Comparison of ENCODE assay signal across 17 cellular contexts in the genomic region with DNA sequence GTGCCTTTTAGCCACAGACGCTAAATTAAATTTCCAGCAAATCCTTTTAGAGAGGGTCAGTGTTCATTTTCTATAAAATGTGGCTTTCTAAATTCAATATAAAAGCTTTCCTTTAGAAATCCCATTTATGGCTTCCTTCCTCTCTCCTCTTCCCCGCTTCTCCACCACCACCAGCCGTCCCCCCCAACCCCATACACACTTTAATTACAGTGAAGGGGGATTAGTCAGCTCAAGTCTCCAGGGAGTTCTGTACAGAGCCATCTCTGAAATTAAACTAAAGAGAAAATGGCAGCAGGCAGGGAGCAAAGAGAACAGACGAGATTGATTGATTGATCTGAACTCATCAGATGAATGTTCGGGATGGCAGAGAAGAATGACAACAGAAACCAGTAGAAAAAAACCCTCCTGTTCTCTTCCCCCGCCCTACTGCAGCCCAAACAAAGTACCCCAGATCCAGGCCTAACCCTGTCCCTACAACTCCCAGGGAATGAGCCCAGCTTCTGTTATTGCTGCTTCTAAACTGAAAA.
A peak's percentile ranks its signal among the peaks of the same experiment; 100 is the strongest.
DNase-seq lines count a peak whose midpoint lies in the region; ATAC-seq and TF ChIP-seq lines count a peak whose summit lies in the region.
"Had no signal": no experiment of that assay in that cellular context is flagged by ENCODE, and none has a peak within 500 bp of the region (broad histone marks: within the 10 kb centered on the region; RNA-seq: fewer than 3 reads in every experiment).

No MANE protein-coding gene starts in this region.

- DNase-seq in A673 (ENCODE audit: low spot score) (peak; percentile 74), HAP-1 (ENCODE audit: low spot score in 2 of 2) (peak; percentile 48 to 55), NCI-H82 treated with DMSO at 0.1 percent for 48 hours (lab: John Stamatoyannopoulos, UW; ENCODE audit: unreplicated experiment) (peak; percentile 89), nephron progenitor cell (no peak), ovary (no peak), right lobe of liver (no peak), H7 (no peak)
- DNase-seq: CD8-positive, alpha-beta memory T cell; NCI-H1048; NCI-H1436; NCI-H446 treated with DMSO at 0.1 percent for 48 hours; PC-9 had no signal

- H3K4me1 ChIP-seq in A673 (ENCODE audit: insufficient read depth, low read length, poor library complexity, severe bottlenecking) (peaks cover 13% of the 10 kb centered on the region), HAP-1 (peaks cover 36% of the 10 kb centered on the region), ovary (ENCODE audit: insufficient read depth) (peaks cover 2% of the 10 kb centered on the region), right lobe of liver (peaks cover 0 to 7% (median 2%) of the 10 kb centered on the region in 4 donors)

- no TSS peak for BruUV-seq in A673 (replicated peaks; lab: Mats Ljungman, UMichigan)

- peak overlapping the region; percentile 17 for H3K27ac Mint-ChIP-seq in nephron progenitor cell
- H3K27ac Mint-ChIP-seq: CD8-positive, alpha-beta memory T cell had no signal

- peaks cover 28% of the 10 kb centered on the region for H3K36me3 Mint-ChIP-seq in nephron progenitor cell (ENCODE audit: low read depth)
- H3K36me3 Mint-ChIP-seq: CD8-positive, alpha-beta memory T cell had no signal

- H3K4me3 ChIP-seq in A673 (ENCODE audit: low read depth, low read length, poor library complexity, severe bottlenecking) = no peak overlapping the region
- H3K4me3 ChIP-seq in HAP-1 = no peak overlapping the region
- H3K4me3 ChIP-seq in ovary = no peak overlapping the region
- no peak overlapping the region for H3K4me3 ChIP-seq in right lobe of liver
- H3K4me3 ChIP-seq in H7 (ENCODE audit: insufficient read depth, low read depth, low read length) = no peak overlapping the region
- H3K4me3 ChIP-seq: A549; BLaER1 treated with 17β-estradiol and CSF1 and Interleukin-3, amounts not matched to agents 10 nM and 100 nM; PC-9 had no signal

- H3K4me3 Mint-ChIP-seq in nephron progenitor cell = peak overlapping the region; percentile 37
- H3K4me3 Mint-ChIP-seq: CD8-positive, alpha-beta memory T cell had no signal

- H3K9me3 Mint-ChIP-seq in nephron progenitor cell = no peaks in the 10 kb centered on the region
- H3K9me3 Mint-ChIP-seq: CD8-positive, alpha-beta memory T cell had no signal

- in situ Hi-C loops in HAP-1 (cut with MboI; ENCODE audit: low sequenced_read_pairs) = no loop called here

- ATAC-seq in HG02642 (IDR thresholded peaks at IDR 0.05; ENCODE audit: poor library complexity, unreplicated experiment) = no peak
- ATAC-seq in right lobe of liver = no peak
- ATAC-seq: A549 had no signal

- H3K9me3 ChIP-seq in A673 (ENCODE audit: low read depth, low read length, poor library complexity, severe bottlenecking) (no peaks in the 10 kb centered on the region), HAP-1 (no peaks in the 10 kb centered on the region), ovary (no peaks in the 10 kb centered on the region), right lobe of liver (no peaks in the 10 kb centered on the region)
- H3K9me3 ChIP-seq: A549; BLaER1 treated with 17β-estradiol and CSF1 and Interleukin-3, amounts not matched to agents 10 nM and 100 nM had no signal

- intact Hi-C loops in A673 (cut with micrococcal nuclease; ENCODE audit: unreplicated experiment) (loop anchor here (2.0 kb wide), 1 partner anchor 78 kb away; no protein-coding TSS in a partner anchor), ovary (cut with DNase I) (no loop called here), right lobe of liver (cut with DNase I) (no loop called here)

- no peak for TF ChIP-seq EP300 in ovary (IDR thresholded peaks at IDR 0.05)

- CTCF ChIA-PET in A673 (lab: Charles Lee) = interaction anchor here (0.7 kb wide), 1 partner anchor 207 kb away, joined by 5 read pairs; no protein-coding TSS in a partner anchor

- H3K27me3 ChIP-seq in A673 (replicated peaks; ENCODE audit: insufficient read depth, low read depth, low read length, poor library complexity) (peaks cover 78% of the 10 kb centered on the region), HAP-1 (ENCODE audit: low read depth) (no peaks in the 10 kb centered on the region), ovary (no peaks in the 10 kb centered on the region), right lobe of liver (no peaks in the 10 kb centered on the region), H7 (ENCODE audit: control insufficient read depth, insufficient read depth, low read length) (no peaks in the 10 kb centered on the region)
- H3K27me3 ChIP-seq: BLaER1 treated with 17β-estradiol and CSF1 and Interleukin-3, amounts not matched to agents 10 nM and 100 nM had no signal

- H3K36me3 ChIP-seq in A673 (ENCODE audit: insufficient read depth, low read length, poor library complexity, severe bottlenecking) (no peaks in the 10 kb centered on the region), HAP-1 (replicated peaks) (no peaks in the 10 kb centered on the region), ovary (no peaks in the 10 kb centered on the region), right lobe of liver (no peaks in the 10 kb centered on the region), H7 (replicated peaks; ENCODE audit: control insufficient read depth, insufficient read depth, low read length) (no peaks in the 10 kb centered on the region)
- H3K36me3 ChIP-seq: BLaER1 treated with 17β-estradiol and CSF1 and Interleukin-3, amounts not matched to agents 10 nM and 100 nM had no signal

- H3K27ac ChIP-seq in A673 (ENCODE audit: low read depth, low read length, poor library complexity, severe bottlenecking) = no peak overlapping the region
- H3K27ac ChIP-seq in ovary = no peak overlapping the region
- no peak overlapping the region for H3K27ac ChIP-seq in right lobe of liver
- H3K27ac ChIP-seq: A549; BLaER1 treated with 17β-estradiol and CSF1 and Interleukin-3, amounts not matched to agents 10 nM and 100 nM; HL-60; KMS-11; PC-9 had no signal

- peaks cover 12% of the 10 kb centered on the region for H3K27me3 Mint-ChIP-seq in nephron progenitor cell (ENCODE audit: low read depth, poor library complexity)

- WGBS in ovary, 3 donors = 94 to 95% (median 94%) methylated on average over 6 of the region's 6 CpGs
- WGBS in right lobe of liver (ENCODE audit: insufficient coverage, low coverage, low lambda C conversion rate, missing lambda C conversion rate) = 75% methylated on average over 6 of the region's 6 CpGs

- no peak for TF ChIP-seq CTCF in A673 (conservative IDR thresholded peaks at IDR 0.05; ENCODE audit: low read depth, low read length)
- TF ChIP-seq CTCF in nephron progenitor cell (IDR thresholded peaks at IDR 0.05) = no peak
- TF ChIP-seq CTCF in ovary (IDR thresholded peaks at IDR 0.05) = no peak
- no peak for TF ChIP-seq CTCF in right lobe of liver (IDR thresholded peaks at IDR 0.05)

- no peak for TF ChIP-seq POLR2A in ovary (IDR thresholded peaks at IDR 0.05)
- TF ChIP-seq POLR2A in right lobe of liver (IDR thresholded peaks at IDR 0.05) = no peak

- POLR2A ChIA-PET in A673 (lab: Charles Lee; ENCODE audit: low non-redundant PET) = no interaction called here

- H3K4me1 Mint-ChIP-seq in nephron progenitor cell = peaks cover 49% of the 10 kb centered on the region
- H3K4me1 Mint-ChIP-seq: CD8-positive, alpha-beta memory T cell had no signal

Comparison
In these comparisons a context has a peak if more than half of its experiments do, and no peak if none do; other contexts are left out.
1. DNase-seq: peak in A673 (single experiment), HAP-1 (2 of 2) and NCI-H82 treated with DMSO at 0.1 percent for 48 hours (single experiment); none in nephron progenitor cell (single experiment), ovary (0 of 5), right lobe of liver (0 of 3) and H7 (single experiment).